ENCODE assay signal across 9 cellular contexts in the genomic region with DNA sequence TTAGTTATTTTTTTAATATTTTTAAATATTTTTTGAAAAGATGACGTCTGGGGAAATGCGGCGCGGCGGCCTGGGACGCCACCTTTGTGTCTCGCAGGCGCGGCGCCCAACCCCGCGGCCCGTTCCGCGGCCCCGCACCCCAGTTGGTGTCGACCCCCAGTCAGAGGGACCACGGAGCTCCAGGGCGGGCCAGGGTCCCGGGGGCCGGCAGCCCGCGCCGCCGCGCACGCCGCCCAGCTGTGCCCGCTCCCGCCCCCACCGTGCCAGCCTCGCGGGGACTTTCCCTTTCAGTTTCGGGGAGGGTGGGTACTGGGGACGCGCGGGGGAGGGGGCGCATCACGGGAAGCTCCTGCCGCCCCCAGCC. TPM values are rescaled to one million over a fixed set of nuclear protein-coding genes. Genes with fewer than 3 reads are reported as not detected.
DNase-seq lines count a peak whose midpoint lies in the region; ATAC-seq and TF ChIP-seq lines count a peak whose summit lies in the region.
"Had no signal": no experiment of that assay in that cellular context is flagged by ENCODE, and none has a peak within 500 bp of the region (broad histone marks: within the 10 kb centered on the region; RNA-seq: fewer than 3 reads in every experiment).

No MANE protein-coding gene starts in this region.

- RAD21 ChIA-PET in HCT116 (lab: Charles Lee; ENCODE audit: low non-redundant PET in 1 of 2, low total read pairs in 2 of 2, uncharacterized antibody in 2 of 2, unreplicated experiment in 2 of 2) = interaction anchor here in 1 of 2 experiments (1.1 kb wide), 1 partner anchor 344 kb away, joined by 3 read pairs; no protein-coding TSS in a partner anchor

- no TSS peak for BruUV-seq in HCT116 (replicated peaks; lab: Mats Ljungman, UMichigan)

- H3K27ac ChIP-seq in HCT116 (ENCODE audit: low read depth, low read length) (peak overlapping the region; percentile 96), endodermal cell (ENCODE audit: low read depth, low read length) (peak overlapping the region; percentile 78)

- CTCF ChIA-PET in HCT116 (lab: Charles Lee) = interaction anchor here (1.0 to 1.9 kb wide), 2 partner anchors 350 to 541 kb away, joined by 3 to 6 read pairs; no protein-coding TSS in a partner anchor
- CTCF ChIA-PET in activated CD4-positive, alpha-beta T cell treated with anti-CD3 and anti-CD28 coated beads for 36 hours (lab: Charles Lee) = interaction anchor here (0.6 to 3.0 kb wide), 7 partner anchors 17 to 543 kb away, joined by 3 to 8 read pairs (median 3); no protein-coding TSS in a partner anchor

- peaks cover 22% of the 10 kb centered on the region for H3K4me1 Mint-ChIP-seq in activated CD4-positive, alpha-beta T cell treated with anti-CD3 and anti-CD28 coated beads for 36 hours
- H3K4me1 Mint-ChIP-seq in endodermal cell (peaks cover 4% of the 10 kb centered on the region), natural killer cell (peaks cover 9 to 25% of the 10 kb centered on the region in 2 donors)

- intact Hi-C loops in HCT116 (cut with micrococcal nuclease) (no loop called here), natural killer cell (cut with micrococcal nuclease) (loop anchor here (2.0 kb wide), 1 partner anchor 32 kb away; a partner anchor contains a TSS)
- intact Hi-C loops in activated CD4-positive, alpha-beta T cell treated with anti-CD3 and anti-CD28 coated beads for 36 hours (cut with DNase I, micrococcal nuclease) = loop anchor here in 1 of 2 experiments (2.0 to 5.0 kb wide), 6 partner anchors 28 to 798 kb away; no protein-coding TSS in a partner anchor

- H3K36me3 Mint-ChIP-seq in activated CD4-positive, alpha-beta T cell treated with anti-CD3 and anti-CD28 coated beads for 36 hours (ENCODE audit: low read depth) = no peaks in the 10 kb centered on the region
- H3K36me3 Mint-ChIP-seq in endodermal cell (ENCODE audit: low read depth) (peaks cover 24% of the 10 kb centered on the region), natural killer cell (no peaks in the 10 kb centered on the region)

- H3K9me3 Mint-ChIP-seq in activated CD4-positive, alpha-beta T cell treated with anti-CD3 and anti-CD28 coated beads for 36 hours (ENCODE audit: low read depth) = no peaks in the 10 kb centered on the region
- H3K9me3 Mint-ChIP-seq in endodermal cell = no peaks in the 10 kb centered on the region
- no peaks in the 10 kb centered on the region for H3K9me3 Mint-ChIP-seq in natural killer cell
- H3K9me3 Mint-ChIP-seq: stimulated activated naive CD8-positive, alpha-beta T cell treated with anti-CD3 and anti-CD28 coated beads, Interleukin-15, Interleukin-2, amounts not matched to agents 100 ng/mL and 50 ng/mL, for 24 hours had no signal

- H3K27ac Mint-ChIP-seq in activated CD4-positive, alpha-beta T cell treated with anti-CD3 and anti-CD28 coated beads for 36 hours = no peak overlapping the region
- no peak overlapping the region for H3K27ac Mint-ChIP-seq in endodermal cell
- H3K27ac Mint-ChIP-seq in natural killer cell = no peak overlapping the region
- H3K27ac Mint-ChIP-seq: stimulated activated naive CD8-positive, alpha-beta T cell treated with anti-CD3 and anti-CD28 coated beads, Interleukin-15, Interleukin-2, amounts not matched to agents 100 ng/mL and 50 ng/mL, for 24 hours had no signal

- no peak for TF ChIP-seq RAD21 in HCT116 (IDR thresholded peaks at IDR 0.05; ENCODE audit: low read depth)

- ATAC-seq in HCT116 (no peak), natural killer cell (peak; percentile 54 to 63 (median 60)), HG02623 (IDR thresholded peaks at IDR 0.05; ENCODE audit: unreplicated experiment) (no peak), HG02885 (IDR thresholded peaks at IDR 0.05; ENCODE audit: poor library complexity, unreplicated experiment) (no peak), HG03571 (IDR thresholded peaks at IDR 0.05; ENCODE audit: unreplicated experiment) (no peak)
- ATAC-seq in activated CD4-positive, alpha-beta T cell treated with anti-CD3 and anti-CD28 coated beads for 36 hours = peak; percentile 11

- no peak for TF ChIP-seq CTCF in HCT116 (IDR thresholded peaks at IDR 0.05 in 2 of 3, conservative IDR thresholded peaks at IDR 0.05 in 1 of 3; ENCODE audit: borderline replicate concordance in 1 of 3, insufficient read depth in 1 of 3, low read depth in 2 of 3, low read length in 2 of 3)
- TF ChIP-seq CTCF in endodermal cell (conservative IDR thresholded peaks at IDR 0.05) = no peak
- no peak for TF ChIP-seq CTCF in natural killer cell (IDR thresholded peaks at IDR 0.05)

- peaks cover 77% of the 10 kb centered on the region for H3K79me2 ChIP-seq in HCT116 (ENCODE audit: insufficient read depth, low read length)

- H3K4me1 ChIP-seq in HCT116 (ENCODE audit: control insufficient read depth in 1 of 2, insufficient read depth in 2 of 2, low read length in 2 of 2) = peaks cover 10 to 63% of the 10 kb centered on the region in 2 experiments
- peaks cover 5% of the 10 kb centered on the region for H3K4me1 ChIP-seq in endodermal cell (ENCODE audit: control insufficient read depth, insufficient read depth, low read length)

- H3K27me3 ChIP-seq in HCT116 (ENCODE audit: insufficient read depth, low read length) (no peaks in the 10 kb centered on the region), endodermal cell (ENCODE audit: control insufficient read depth, insufficient read depth, low read length, poor library complexity, severe bottlenecking) (peaks cover 33% of the 10 kb centered on the region)

- no peaks in the 10 kb centered on the region for H3K9me3 ChIP-seq in HCT116 (ENCODE audit: control insufficient read depth in 1 of 2, insufficient read depth in 1 of 2, low read depth in 1 of 2, low read length in 2 of 2)
- no peaks in the 10 kb centered on the region for H3K9me3 ChIP-seq in endodermal cell (ENCODE audit: control insufficient read depth, low read length)

- POLR2A ChIA-PET in HCT116 (lab: Charles Lee) = interaction anchor here (0.7 to 1.8 kb wide), 4 partner anchors 348 to 541 kb away, joined by 3 to 8 read pairs (median 4); a partner anchor contains a TSS
- POLR2A ChIA-PET in activated CD4-positive, alpha-beta T cell treated with anti-CD3 and anti-CD28 coated beads for 36 hours (lab: Charles Lee) = no interaction called here

- WGBS in endodermal cell (ENCODE audit: insufficient coverage in 1 of 2, insufficient read length in 1 of 2), 2 experiments = 0 to 1% methylated on average over 2 to 40 of the region's 40 CpGs

- peaks cover 30% of the 10 kb centered on the region; the same call in 1 of the 2 replicates for H4K20me1 ChIP-seq in HCT116 (ENCODE audit: insufficient read depth)

- H2AFZ ChIP-seq in HCT116 (ENCODE audit: low read depth, low read length, poor library complexity, severe bottlenecking) = no peak overlapping the region

- peaks cover 27% of the 10 kb centered on the region for H3K27me3 Mint-ChIP-seq in activated CD4-positive, alpha-beta T cell treated with anti-CD3 and anti-CD28 coated beads for 36 hours
- H3K27me3 Mint-ChIP-seq in endodermal cell (ENCODE audit: insufficient read depth) (peaks cover under 1% of the 10 kb centered on the region), natural killer cell (ENCODE audit: low read depth in 2 of 2) (peaks cover 19 to 29% of the 10 kb centered on the region in 2 donors)

- peak overlapping the region; percentile 90 for H3K4me2 ChIP-seq in HCT116 (ENCODE audit: low read length)

- peak overlapping the region; percentile 48 for H3K4me3 Mint-ChIP-seq in activated CD4-positive, alpha-beta T cell treated with anti-CD3 and anti-CD28 coated beads for 36 hours
- H3K4me3 Mint-ChIP-seq in endodermal cell = peak overlapping the region; percentile 93
- H3K4me3 Mint-ChIP-seq in natural killer cell = peak overlapping the region; percentile 67

- H3K9ac ChIP-seq in HCT116 (ENCODE audit: low read length) (peak overlapping the region; percentile 100), endodermal cell (ENCODE audit: extremely low read depth, low read length, poor library complexity, severe bottlenecking) (peak overlapping the region; percentile 63)

- no peak for TF ChIP-seq POLR2A in HCT116 (IDR thresholded peaks at IDR 0.05; ENCODE audit: borderline replicate concordance, extremely low read depth, insufficient read depth, insufficient read length)

- DNase-seq in HCT116 (ENCODE audit: low read depth, low spot score) (no peak), endodermal cell (no peak), natural killer cell (peak; percentile 52), NCI-H345 (lab: John Stamatoyannopoulos, UW) (no peak)
- peak; percentile 64 for DNase-seq in activated CD4-positive, alpha-beta T cell treated with anti-CD3 and anti-CD28 coated beads for 36 hours

- H3K4me3 ChIP-seq in HCT116 (replicated peaks in 1 of 2; ENCODE audit: low read depth in 1 of 2, low read length in 2 of 2) = peak overlapping the region; percentile 96 to 99
- no peak overlapping the region for H3K4me3 ChIP-seq in endodermal cell (ENCODE audit: low read length)

- H3K9me2 ChIP-seq in HCT116 (ENCODE audit: insufficient read depth) = no peaks in the 10 kb centered on the region

- H3K36me3 ChIP-seq in HCT116 (ENCODE audit: control insufficient read depth in 1 of 2, insufficient read depth in 2 of 2, low read length in 2 of 2) (peaks cover 15 to 39% of the 10 kb centered on the region in 2 experiments), endodermal cell (ENCODE audit: control insufficient read depth, insufficient read depth, low read length) (no peaks in the 10 kb centered on the region)

TF ChIP-seq in HCT116, 20 proteins besides CTCF, POLR2A, EP300 and RAD21:
- TF ChIP-seq ZFX (IDR thresholded peaks at IDR 0.05) (no peak), POLR2AphosphoS5 (IDR thresholded peaks at IDR 0.05; ENCODE audit: low read depth, low read length) (0 out of 2 replicates have a peak, but pooled peaks have one; percentile 1)

RNA-seq across cellular contexts. Expression of a gene that starts 1.6 kb away (rescaled TPM):
- total RNA-seq in HCT116 (2021; ENCODE audit: unreplicated experiment) = 601 TPM
- 284 and 460 TPM in 2 replicates for polyA plus RNA-seq in HCT116 (2012)
- total RNA-seq in activated CD4-positive, alpha-beta T cell treated with anti-CD3 and anti-CD28 coated beads for 36 hours = under 1 TPM; 0.50 to 0.77 TPM
- total RNA-seq in endodermal cell = 100 to 1,000 TPM in 1 of 2 donors, 10 to 100 TPM in 1; 65.7 to 214 TPM
- polyA plus RNA-seq in endodermal cell (2013, experiment 1 of 2) = 203 TPM
- polyA plus RNA-seq in endodermal cell (2013, experiment 2 of 2) = 171 TPM
- total RNA-seq in natural killer cell = 1 to 10 TPM; 1.4 to 2.3 (median 2.3) TPM

RNA-seq across cellular contexts. Expression of a gene that starts 32.6 kb away (rescaled TPM):
- total RNA-seq in HCT116 (2021; ENCODE audit: unreplicated experiment) (21.3 TPM), endodermal cell (10 to 100 TPM; 23.2 to 32.2 TPM), natural killer cell (10 to 100 TPM; 23.2 to 33.5 (median 25.3) TPM)
- 14.4 and 23.1 TPM in 2 replicates for polyA plus RNA-seq in HCT116 (2012)
- total RNA-seq in activated CD4-positive, alpha-beta T cell treated with anti-CD3 and anti-CD28 coated beads for 36 hours = 10 to 100 TPM; 16.8 to 17.8 TPM
- polyA plus RNA-seq in endodermal cell (2013, experiment 1 of 2) = 20.9 TPM
- 17.8 TPM for polyA plus RNA-seq in endodermal cell (2013, experiment 2 of 2)

Comparison
In these comparisons a context has a peak if more than half of its experiments do, and no peak if none do; other contexts are left out.
1. ATAC-seq: peak in activated CD4-positive, alpha-beta T cell treated with anti-CD3 and anti-CD28 coated beads for 36 hours (single experiment) and natural killer cell (3 of 3); none in HCT116 (single experiment), HG02623 (single experiment), HG02885 (single experiment) and HG03571 (single experiment).
2. DNase-seq: peak in activated CD4-positive, alpha-beta T cell treated with anti-CD3 and anti-CD28 coated beads for 36 hours (single experiment) and natural killer cell (single experiment); none in HCT116 (single experiment), endodermal cell (single experiment) and NCI-H345 (single experiment).
3. RNA of a gene that starts 1.6 kb away (total RNA-seq): 601 TPM in HCT116 (single experiment) and 65.7 to 214 TPM in endodermal cell; 1.4 to 2.3 TPM in natural killer cell and 0.50 to 0.77 TPM in activated CD4-positive, alpha-beta T cell treated with anti-CD3 and anti-CD28 coated beads for 36 hours; every median in the first group is over 10 times any median in the second.
4. Peak in every context shown above with its lines, with median percentiles within 50 percentile points of each other: H3K4me3 Mint-ChIP-seq.